Comparison of ENCODE assay signal across 8 cellular contexts in the genomic region with DNA sequence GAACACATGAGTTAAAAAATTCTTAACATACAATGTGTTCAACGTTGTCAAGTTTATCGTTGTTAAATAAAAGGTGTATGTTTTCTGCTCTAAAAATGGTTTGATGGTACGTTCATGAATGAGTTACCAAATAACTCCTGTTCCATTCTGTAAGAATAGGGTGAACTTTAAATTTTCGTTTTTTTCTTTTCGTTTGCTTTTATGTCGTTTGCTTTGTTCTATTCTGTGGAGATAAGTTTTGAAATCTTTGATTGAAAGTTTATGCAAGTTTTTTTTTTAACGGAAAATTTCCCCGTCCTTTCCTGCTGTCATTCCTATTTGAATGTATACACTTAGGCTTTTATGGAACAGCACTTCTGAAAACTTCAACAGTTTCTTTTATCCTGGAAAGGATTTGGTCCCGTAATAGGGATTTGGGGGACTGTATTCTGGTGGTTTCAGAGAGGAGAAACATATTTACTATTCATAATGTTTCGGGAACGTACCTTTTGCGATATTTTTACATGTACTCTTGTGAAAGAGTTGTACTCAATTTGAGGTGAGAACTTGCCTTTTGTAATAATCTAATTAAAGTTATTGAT. TPM values are rescaled to one million over a fixed set of nuclear protein-coding genes. Genes with fewer than 3 reads are reported as not detected.
A peak's percentile ranks its signal among the peaks of the same experiment; 100 is the strongest.
DNase-seq lines count a peak whose midpoint lies in the region; ATAC-seq and TF ChIP-seq lines count a peak whose summit lies in the region.

No MANE protein-coding gene starts in this region.

- H3K4me2 ChIP-seq in mesenchymal stem cell (ENCODE audit: low read length, poor library complexity, severe bottlenecking): peak overlapping the region; percentile 92

- H3K9ac ChIP-seq in mesenchymal stem cell (ENCODE audit: low read length): peak overlapping the region; percentile 99

- DNase-seq in heart right ventricle (no peak), cardiac septum (ENCODE audit: low spot score) (no peak), mesenchymal stem cell (no peak), uterus (no peak), iPS-NIHi11 (ENCODE audit: low spot score) (no peak)
- DNase-seq in central memory CD4-positive, alpha-beta T cell: no peak

- H3K27ac ChIP-seq in heart right ventricle (peak overlapping the region in 7 of 10 donors; percentile 89 to 98 (median 95)), mesenchymal stem cell (ENCODE audit: low read length, poor library complexity, severe bottlenecking) (no peak overlapping the region), uterus (peak overlapping the region in 1 of 2 donors; percentile 91)

- H3K27me3 Mint-ChIP-seq in brain: peaks cover 14% of the 10 kb centered on the region

- H3K9me3 Mint-ChIP-seq in brain: no peaks in the 10 kb centered on the region

- H3K4me1 ChIP-seq in heart right ventricle (peaks cover 0 to 70% (median 49%) of the 10 kb centered on the region in 9 donors), mesenchymal stem cell (ENCODE audit: control insufficient read depth, insufficient read depth, low read depth, low read length) (peaks cover 4% of the 10 kb centered on the region), uterus (no peaks in the 10 kb centered on the region)

- ATAC-seq in heart right ventricle (no peak), GM21447 (IDR thresholded peaks at IDR 0.05; ENCODE audit: unreplicated experiment) (no peak)

- no peak overlapping the region for H2BK5ac ChIP-seq in mesenchymal stem cell (ENCODE audit: low read depth, low read length, poor library complexity, severe bottlenecking)

- H3K79me1 ChIP-seq in mesenchymal stem cell (replicated peaks; ENCODE audit: low read length, poor library complexity, severe bottlenecking): peaks cover 4% of the 10 kb centered on the region

- no peak overlapping the region for H3K18ac ChIP-seq in mesenchymal stem cell (ENCODE audit: low read depth in 1 of 2, low read length in 2 of 2)

- H3K14ac ChIP-seq in mesenchymal stem cell (ENCODE audit: low read length in 2 of 2): no peak overlapping the region

- H3K4me3 ChIP-seq in heart right ventricle (peak overlapping the region; percentile 80 to 96 (median 92)), mesenchymal stem cell (ENCODE audit: insufficient read depth in 1 of 2, low read depth in 1 of 2, low read length in 2 of 2) (peak overlapping the region in 1 of 2 experiments; percentile 95), uterus (peak overlapping the region; percentile 64)

- no peak overlapping the region for H3K4ac ChIP-seq in mesenchymal stem cell (ENCODE audit: low read depth in 1 of 2, low read length in 2 of 2)

- H3K36me3 ChIP-seq in heart right ventricle (no peaks in the 10 kb centered on the region), mesenchymal stem cell (ENCODE audit: control insufficient read depth in 1 of 2, insufficient read depth in 2 of 2, low read depth in 1 of 2, low read length in 2 of 2) (peaks cover 0 to 3% of the 10 kb centered on the region in 2 experiments), uterus (no peaks in the 10 kb centered on the region)

- WGBS in heart right ventricle, 2 donors: 3 to 4% methylated on average over 12 of the region's 12 CpGs
- WGBS in mesenchymal stem cell: 12% methylated on average over 10 of the region's 12 CpGs

- H3K4me3 Mint-ChIP-seq in brain: peak overlapping the region; percentile 90 to 100 (median 97)

- H3K27me3 ChIP-seq in heart right ventricle: no peaks in the 10 kb centered on the region
- no peaks in the 10 kb centered on the region for H3K27me3 ChIP-seq in mesenchymal stem cell (ENCODE audit: control insufficient read depth in 1 of 2, insufficient read depth in 1 of 2, low read length in 2 of 2)
- no peaks in the 10 kb centered on the region for H3K27me3 ChIP-seq in uterus

- intact Hi-C loops in heart right ventricle (cut with DNase I): loop anchor here in 3 of 10 donors (5.0 kb wide), 2 partner anchors 165 to 500 kb away; partner anchors contain the start of genes CCDC18 (in 1 of the 3) and TMED5 (in 1 of the 3)
- intact Hi-C loops in cardiac septum (cut with DNase I): loop anchor here (5.0 to 10.0 kb wide), 4 partner anchors 100 to 500 kb away; partner anchors contain the start of genes FNBP1L and MTF2
- intact Hi-C loops in uterus (cut with DNase I; ENCODE audit: low total_unique reads): no loop called here

- peak overlapping the region; percentile 91 to 99 (median 98) for H3K27ac Mint-ChIP-seq in brain

- no peak overlapping the region for H2AFZ ChIP-seq in mesenchymal stem cell (ENCODE audit: low read depth, low read length)

- H3K36me3 Mint-ChIP-seq in brain: no peaks in the 10 kb centered on the region

- H4K8ac ChIP-seq in mesenchymal stem cell (ENCODE audit: low read length): no peak overlapping the region

- no peak overlapping the region for H4K91ac ChIP-seq in mesenchymal stem cell (ENCODE audit: low read length)

- H2BK120ac ChIP-seq in mesenchymal stem cell (ENCODE audit: low read depth, low read length): no peak overlapping the region

- H2BK15ac ChIP-seq in mesenchymal stem cell (ENCODE audit: low read depth, poor library complexity, severe bottlenecking): no peak overlapping the region

- TF ChIP-seq POLR2A in uterus (IDR thresholded peaks at IDR 0.05): no peak

- H3K4me1 Mint-ChIP-seq in brain: peaks cover 53% of the 10 kb centered on the region

- H3K23ac ChIP-seq in mesenchymal stem cell (ENCODE audit: low read length in 2 of 2): no peak overlapping the region

- TF ChIP-seq CTCF in heart right ventricle (IDR thresholded peaks at IDR 0.05): no peak
- no peak for TF ChIP-seq CTCF in brain (conservative IDR thresholded peaks at IDR 0.05)
- TF ChIP-seq CTCF in uterus (IDR thresholded peaks at IDR 0.05): no peak

- no peak overlapping the region for H2BK12ac ChIP-seq in mesenchymal stem cell (ENCODE audit: low read length in 2 of 2)

- no peak overlapping the region for H2AK5ac ChIP-seq in mesenchymal stem cell (ENCODE audit: low read length, severe bottlenecking)

- no peaks in the 10 kb centered on the region for H3K9me3 ChIP-seq in heart right ventricle
- H3K9me3 ChIP-seq in mesenchymal stem cell (ENCODE audit: control insufficient read depth, low read length): no peaks in the 10 kb centered on the region
- no peaks in the 10 kb centered on the region for H3K9me3 ChIP-seq in uterus

RNA-seq across cellular contexts. Expression of gene DR1, which starts 1.7 kb away (rescaled TPM):
- total RNA-seq in heart right ventricle (10 to 100 TPM; 33.0 to 40.8 (median 37.5) TPM), cardiac septum (41.2 TPM), uterus (10 to 100 TPM; 19.5 to 83.1 (median 46.1) TPM)
- polyA plus RNA-seq in heart right ventricle (10 to 100 TPM in 1 of 2 donors, 1 to 10 TPM in 1; 4.0 to 14.8 TPM), brain (ENCODE audit: insufficient read depth, low read depth, low replicate concordance) (30.5 TPM)
- polyA plus RNA-seq in mesenchymal stem cell (2013, experiment 1 of 2): 38.2 TPM
- 41.3 TPM for polyA plus RNA-seq in mesenchymal stem cell (2013, experiment 2 of 2)
